In the genomic region with DNA sequence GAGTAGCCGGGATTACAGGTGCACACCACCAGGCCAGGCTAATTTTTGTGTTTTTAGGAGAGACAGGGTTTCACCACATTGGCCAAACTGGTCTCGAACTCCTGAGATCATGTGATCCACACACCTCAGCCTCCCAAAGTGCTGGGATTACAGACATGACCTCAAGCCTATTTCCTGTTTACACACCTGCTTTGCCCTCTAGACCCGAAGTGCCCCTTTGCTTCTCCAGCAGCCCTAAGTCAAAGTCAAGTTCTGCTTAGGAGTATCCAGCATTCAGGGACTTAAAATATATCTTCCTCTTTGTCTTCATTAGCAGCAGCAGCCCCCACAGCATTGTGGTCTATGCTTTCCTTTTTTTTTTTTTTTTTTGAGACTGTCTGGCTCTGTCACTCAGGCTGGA, we compare ENCODE assay signal across 1 cellular context.
TF ChIP-seq lines count a peak whose summit lies in the region.

No MANE protein-coding gene starts in this region.

TF ChIP-seq in HepG2, 621 proteins besides CTCF, POLR2A, EP300 and RAD21:
- peak; percentile 53; the same call in 1 of the 2 replicates for TF ChIP-seq RARA (CRISPR knock-in tag; IDR thresholded peaks at IDR 0.05)
- no peak for TF ChIP-seq ZNF484 (CRISPR knock-in tag; IDR thresholded peaks at IDR 0.05; ENCODE audit: borderline replicate concordance, low read depth)
